3 cellular contexts compared by ENCODE assay signal in genomic region chr19:33898062-33898677, GRCh38.
TF ChIP-seq lines count a peak whose summit lies in the region.

No MANE protein-coding gene starts in this region.

TF ChIP-seq in HepG2, 621 proteins besides CTCF, POLR2A, EP300 and RAD21:
- no peak for TF ChIP-seq ZNF674 (CRISPR knock-in tag; IDR thresholded peaks at IDR 0.05; ENCODE audit: low read depth)
- TF ChIP-seq CHD4 (IDR thresholded peaks at IDR 0.05; ENCODE audit: borderline replicate concordance, low read length) = no peak
- TF ChIP-seq, protein P1, sequence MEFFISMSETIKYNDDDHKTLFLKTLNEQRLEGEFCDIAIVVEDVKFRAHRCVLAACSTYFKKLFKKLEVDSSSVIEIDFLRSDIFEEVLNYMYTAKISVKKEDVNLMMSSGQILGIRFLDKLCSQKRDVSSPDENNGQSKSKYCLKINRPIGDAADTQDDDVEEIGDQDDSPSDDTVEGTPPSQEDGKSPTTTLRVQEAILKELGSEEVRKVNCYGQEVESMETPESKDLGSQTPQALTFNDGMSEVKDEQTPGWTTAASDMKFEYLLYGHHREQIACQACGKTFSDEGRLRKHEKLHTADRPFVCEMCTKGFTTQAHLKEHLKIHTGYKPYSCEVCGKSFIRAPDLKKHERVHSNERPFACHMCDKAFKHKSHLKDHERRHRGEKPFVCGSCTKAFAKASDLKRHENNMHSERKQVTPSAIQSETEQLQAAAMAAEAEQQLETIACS (CRISPR knock-in tag; IDR thresholded peaks at IDR 0.05) = no peak
- TF ChIP-seq ZNF317 (CRISPR knock-in tag; IDR thresholded peaks at IDR 0.05) = peak; percentile 99

TF ChIP-seq in HEK293, 187 proteins besides CTCF, POLR2A, EP300 and RAD21 (continues in another document):
- peak; percentile 96 for TF ChIP-seq ZNF626 (tag by site-specific recombination; IDR thresholded peaks at IDR 0.05)
- no peak for TF ChIP-seq ZNF202 (tag by site-specific recombination; IDR thresholded peaks at IDR 0.05; ENCODE audit: borderline replicate concordance)
- peak; percentile 84 for TF ChIP-seq ZNF510 (tag by site-specific recombination; IDR thresholded peaks at IDR 0.05; ENCODE audit: insufficient replicate concordance)
- peak; percentile 54; the same call in 1 of the 2 replicates for TF ChIP-seq ZNF350 (tag by site-specific recombination; IDR thresholded peaks at IDR 0.05)
- TF ChIP-seq ZNF48 (tag by site-specific recombination; IDR thresholded peaks at IDR 0.05) = no peak
- no peak for TF ChIP-seq ZNF449 (tag by site-specific recombination; IDR thresholded peaks at IDR 0.05)
- no peak for TF ChIP-seq ZNF239 (tag by site-specific recombination; IDR thresholded peaks at IDR 0.05)
- no peak for TF ChIP-seq ZSCAN23 (tag by site-specific recombination; IDR thresholded peaks at IDR 0.05)
- peak; percentile 45; the same call in 1 of the 2 replicates for TF ChIP-seq ZNF610 (tag by site-specific recombination; IDR thresholded peaks at IDR 0.05; ENCODE audit: borderline replicate concordance)
- TF ChIP-seq GLI4 (tag by site-specific recombination; IDR thresholded peaks at IDR 0.05) = no peak
- no peak for TF ChIP-seq ZNF37A (tag by site-specific recombination; IDR thresholded peaks at IDR 0.05)
- peak; percentile 6; the same call in 1 of the 2 replicates for TF ChIP-seq ZNF560 (tag by site-specific recombination; IDR thresholded peaks at IDR 0.05; ENCODE audit: borderline replicate concordance)
- TF ChIP-seq HOXD13 (CRISPR knock-in tag; IDR thresholded peaks at IDR 0.05; ENCODE audit: borderline replicate concordance) = no peak
- no peak for TF ChIP-seq YY2 (tag by site-specific recombination; IDR thresholded peaks at IDR 0.05)
- TF ChIP-seq ZSCAN16 (tag by site-specific recombination; IDR thresholded peaks at IDR 0.05) = no peak
- TF ChIP-seq OVOL3 (tag by site-specific recombination; IDR thresholded peaks at IDR 0.05) = no peak
- no peak for TF ChIP-seq ZNF121 (tag by site-specific recombination; IDR thresholded peaks at IDR 0.05)
- no peak for TF ChIP-seq ZNF529 (tag by site-specific recombination; IDR thresholded peaks at IDR 0.05; ENCODE audit: insufficient replicate concordance)
- no peak for TF ChIP-seq ZNF548 (tag by site-specific recombination; IDR thresholded peaks at IDR 0.05)
- no peak for TF ChIP-seq ZFHX2 (tag by site-specific recombination; conservative IDR thresholded peaks at IDR 0.05)
- TF ChIP-seq, protein P2, sequence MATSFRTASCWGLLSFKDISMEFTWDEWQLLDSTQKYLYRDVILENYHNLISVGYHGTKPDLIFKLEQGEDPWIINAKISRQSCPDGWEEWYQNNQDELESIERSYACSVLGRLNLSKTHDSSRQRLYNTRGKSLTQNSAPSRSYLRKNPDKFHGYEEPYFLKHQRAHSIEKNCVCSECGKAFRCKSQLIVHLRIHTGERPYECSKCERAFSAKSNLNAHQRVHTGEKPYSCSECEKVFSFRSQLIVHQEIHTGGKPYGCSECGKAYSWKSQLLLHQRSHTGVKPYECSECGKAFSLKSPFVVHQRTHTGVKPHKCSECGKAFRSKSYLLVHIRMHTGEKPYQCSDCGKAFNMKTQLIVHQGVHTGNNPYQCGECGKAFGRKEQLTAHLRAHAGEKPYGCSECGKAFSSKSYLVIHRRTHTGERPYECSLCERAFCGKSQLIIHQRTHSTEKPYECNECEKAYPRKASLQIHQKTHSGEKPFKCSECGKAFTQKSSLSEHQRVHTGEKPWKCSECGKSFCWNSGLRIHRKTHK (tag by site-specific recombination; IDR thresholded peaks at IDR 0.05) = no peak
- no peak for TF ChIP-seq FEZF1 (tag by site-specific recombination; IDR thresholded peaks at IDR 0.05)
- peak; percentile 100 for TF ChIP-seq TRIM28 (IDR thresholded peaks at IDR 0.05; ENCODE audit: borderline replicate concordance, low read length)

TF ChIP-seq in K562, 482 proteins besides CTCF, POLR2A, EP300 and RAD21:
- peak; percentile 27 for TF ChIP-seq RBM25 (IDR thresholded peaks at IDR 0.05; ENCODE audit: low read depth, low read length, severe bottlenecking)
- TF ChIP-seq CBX3 (IDR thresholded peaks at IDR 0.05; ENCODE audit: borderline replicate concordance in 1 of 2, low read length in 2 of 2) = peak in 1 of 2 experiments; percentile 91; a peak in 2 of 3 replicates
- peak; percentile 68; the same call in 1 of the 2 replicates for TF ChIP-seq XRCC3 (IDR thresholded peaks at IDR 0.05)
- TF ChIP-seq SOX6 (IDR thresholded peaks at IDR 0.05) = no peak
- TF ChIP-seq TRIM28 (IDR thresholded peaks at IDR 0.05) = peak; percentile 94
- TF ChIP-seq CBFB (CRISPR knock-in tag; IDR thresholded peaks at IDR 0.05) = no peak
- TF ChIP-seq SNRNP70 (optimal IDR thresholded peaks at IDR 0.05; ENCODE audit: low read depth, low read length) = no peak
- TF ChIP-seq ZNF232 (CRISPR knock-in tag; IDR thresholded peaks at IDR 0.05) = no peak
- TF ChIP-seq ZBTB2 (IDR thresholded peaks at IDR 0.05) = no peak
- no peak for TF ChIP-seq CEBPZ (IDR thresholded peaks at IDR 0.05; ENCODE audit: borderline replicate concordance, low read depth, low read length)
- TF ChIP-seq CBX5 (IDR thresholded peaks at IDR 0.05; ENCODE audit: borderline replicate concordance, low read depth) = peak; percentile 68; the same call in 1 of the 2 replicates
- TF ChIP-seq MLLT1 (IDR thresholded peaks at IDR 0.05) = no peak
- TF ChIP-seq, protein P3, sequence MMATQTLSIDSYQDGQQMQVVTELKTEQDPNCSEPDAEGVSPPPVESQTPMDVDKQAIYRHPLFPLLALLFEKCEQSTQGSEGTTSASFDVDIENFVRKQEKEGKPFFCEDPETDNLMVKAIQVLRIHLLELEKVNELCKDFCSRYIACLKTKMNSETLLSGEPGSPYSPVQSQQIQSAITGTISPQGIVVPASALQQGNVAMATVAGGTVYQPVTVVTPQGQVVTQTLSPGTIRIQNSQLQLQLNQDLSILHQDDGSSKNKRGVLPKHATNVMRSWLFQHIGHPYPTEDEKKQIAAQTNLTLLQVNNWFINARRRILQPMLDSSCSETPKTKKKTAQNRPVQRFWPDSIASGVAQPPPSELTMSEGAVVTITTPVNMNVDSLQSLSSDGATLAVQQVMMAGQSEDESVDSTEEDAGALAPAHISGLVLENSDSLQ (IDR thresholded peaks at IDR 0.05) = 0 out of 2 replicates have a peak, but pooled peaks have one; percentile 25
- TF ChIP-seq ZNF280A (IDR thresholded peaks at IDR 0.05; ENCODE audit: low read depth, partially characterized antibody) = peak; percentile 83
